17 cellular contexts compared by ENCODE assay signal in genomic region chr17:38658741-38659345, GRCh38. TPM values are rescaled to one million over a fixed set of nuclear protein-coding genes. Genes with fewer than 3 reads are reported as not detected.
DNase-seq lines count a peak whose midpoint lies in the region; ATAC-seq and TF ChIP-seq lines count a peak whose summit lies in the region.
"Had no signal": no experiment of that assay in that cellular context is flagged by ENCODE, and none has a peak within 500 bp of the region (broad histone marks: within the 10 kb centered on the region; RNA-seq: fewer than 3 reads in every experiment).

No MANE protein-coding gene starts in this region.

- H3K9me3 ChIP-seq in DND-41 (ENCODE audit: insufficient read depth, low read length, severe bottlenecking): no peaks in the 10 kb centered on the region
- H3K9me3 ChIP-seq in Loucy (ENCODE audit: insufficient read depth, low read depth, low read length): no peaks in the 10 kb centered on the region
- H3K9me3 ChIP-seq: BE2C, esophagus muscularis mucosa, SJCRH30 had no signal

- H3F3A ChIP-seq in Loucy (ENCODE audit: low read depth): no peaks in the 10 kb centered on the region

- no peaks in the 10 kb centered on the region for H3K79me2 ChIP-seq in DND-41 (ENCODE audit: insufficient read depth, low read length)
- H3K79me2 ChIP-seq in Loucy (ENCODE audit: insufficient read depth, low read length): no peaks in the 10 kb centered on the region

- no peak overlapping the region for H3K4me3 ChIP-seq in DND-41 (ENCODE audit: low read depth in 1 of 2, low read length in 2 of 2)
- H3K4me3 ChIP-seq in Loucy (ENCODE audit: low read length, poor library complexity, severe bottlenecking): no peak overlapping the region
- H3K4me3 ChIP-seq: esophagus muscularis mucosa, SJCRH30, smooth muscle cell had no signal

- TF ChIP-seq CTCF in DND-41 (IDR thresholded peaks at IDR 0.05; ENCODE audit: borderline replicate concordance, extremely low read depth, low read length, poor library complexity, severe bottlenecking) (no peak), Loucy (conservative IDR thresholded peaks at IDR 0.05; ENCODE audit: low read length) (no peak), omental fat pad (IDR thresholded peaks at IDR 0.05) (no peak), CD14-positive monocyte (IDR thresholded peaks at IDR 0.05) (no peak)

- no peaks in the 10 kb centered on the region for H3K36me3 ChIP-seq in DND-41 (ENCODE audit: insufficient read depth, low read length)
- H3K36me3 ChIP-seq in Loucy (ENCODE audit: insufficient read depth, low read length): no peaks in the 10 kb centered on the region
- H3K36me3 ChIP-seq: BE2C, esophagus muscularis mucosa, SJCRH30 had no signal

- H3K27ac Mint-ChIP-seq in CD14-positive monocyte: no peak overlapping the region
- H3K27ac Mint-ChIP-seq: stimulated activated naive CD8-positive, alpha-beta T cell treated with anti-CD3 and anti-CD28 coated beads, Interleukin-15, Interleukin-2, amounts not matched to agents 100 ng/mL and 50 ng/mL, for 24 hours had no signal

- H3K9ac ChIP-seq in DND-41 (ENCODE audit: low read depth, low read length): no peak overlapping the region
- H3K9ac ChIP-seq in Loucy (ENCODE audit: low read depth, low read length, poor library complexity, severe bottlenecking): no peak overlapping the region

- H3K36me3 Mint-ChIP-seq in CD14-positive monocyte: no peaks in the 10 kb centered on the region

- peaks cover 36 to 62% (median 45%) of the 10 kb centered on the region in 3 donors for H3K27me3 Mint-ChIP-seq in CD14-positive monocyte (ENCODE audit: low read depth in 3 of 3)

- H2AFZ ChIP-seq in DND-41 (ENCODE audit: low read depth, low read length) (peak overlapping the region; percentile 6; the same call in 1 of the 2 replicates), Loucy (ENCODE audit: low read length) (peak overlapping the region; percentile 34; the same call in 1 of the 2 replicates)

- peak; percentile 88 for ATAC-seq in DND-41 (ENCODE audit: insufficient read depth, low read depth)
- peak; percentile 43 for ATAC-seq in omental fat pad (ENCODE audit: low FRiP score)
- no peak for ATAC-seq in HG03354 (IDR thresholded peaks at IDR 0.05; ENCODE audit: poor library complexity, severe bottlenecking, unreplicated experiment)

- no peaks in the 10 kb centered on the region for H3K9me2 ChIP-seq in Loucy (replicated peaks; ENCODE audit: low read depth, low read length)

- in situ Hi-C loops in ACHN (cut with HindIII; ENCODE audit: low pct_ligation_motif_present, low pct_unique_long_range_greater_than_20kb, low sequenced_read_pairs): no loop called here

- H3K4me1 Mint-ChIP-seq in CD14-positive monocyte: peaks cover 21% of the 10 kb centered on the region

- H3K4me2 ChIP-seq in DND-41 (ENCODE audit: insufficient read depth, low read length): peak overlapping the region; percentile 32
- peak overlapping the region; percentile 10 for H3K4me2 ChIP-seq in Loucy (ENCODE audit: low read depth, low read length, poor library complexity, severe bottlenecking)
- H3K4me2 ChIP-seq: smooth muscle cell had no signal

- H3K4me3 Mint-ChIP-seq in CD14-positive monocyte: peak overlapping the region in 1 of 2 donors; percentile 46
- H3K4me3 Mint-ChIP-seq: stimulated activated naive CD8-positive, alpha-beta T cell treated with anti-CD3 and anti-CD28 coated beads, Interleukin-15, Interleukin-2, amounts not matched to agents 100 ng/mL and 50 ng/mL, for 24 hours had no signal

- intact Hi-C loops in CD14-positive monocyte (cut with micrococcal nuclease): no loop called here

- H4K20me1 ChIP-seq in DND-41 (ENCODE audit: insufficient read depth, low read length) (no peaks in the 10 kb centered on the region), Loucy (ENCODE audit: insufficient read depth, low read length, poor library complexity, severe bottlenecking) (no peaks in the 10 kb centered on the region)

- no peak overlapping the region for H3K27ac ChIP-seq in DND-41 (ENCODE audit: low read length)
- H3K27ac ChIP-seq: esophagus muscularis mucosa, SJCRH30 had no signal

- peaks cover 0 to 3% (median 0%) of the 10 kb centered on the region in 7 donors for H3K9me3 Mint-ChIP-seq in CD14-positive monocyte
- H3K9me3 Mint-ChIP-seq: stimulated activated naive CD8-positive, alpha-beta T cell treated with anti-CD3 and anti-CD28 coated beads, Interleukin-15, Interleukin-2, amounts not matched to agents 100 ng/mL and 50 ng/mL, for 24 hours had no signal

- H3K27me3 ChIP-seq in DND-41 (ENCODE audit: insufficient read depth, low read length, poor library complexity) (peaks cover 4% of the 10 kb centered on the region), Loucy (ENCODE audit: insufficient read depth, low read length, poor library complexity, severe bottlenecking) (no peaks in the 10 kb centered on the region)
- H3K27me3 ChIP-seq: BE2C had no signal

- DNase-seq in DND-41 (peak; percentile 69), anterior cingulate cortex (lab: John Stamatoyannopoulos, UW) (peak in 39 of 58 donors; percentile 9 to 68 (median 35)), omental fat pad (ENCODE audit: low spot score) (no peak), CD14-positive monocyte (ENCODE audit: low spot score) (no peak), ACHN (no peak), NCI-H1436 (lab: John Stamatoyannopoulos, UW) (no peak)
- DNase-seq: BE2C, cortex of kidney, NCI-H2107, NCI-H82, SJCRH30, T1000 had no signal

- H3K4me1 ChIP-seq in DND-41 (ENCODE audit: insufficient read depth, low read length): peaks cover 14% of the 10 kb centered on the region
- peaks cover 10% of the 10 kb centered on the region for H3K4me1 ChIP-seq in Loucy (ENCODE audit: insufficient read depth, low read length, poor library complexity, severe bottlenecking)
- H3K4me1 ChIP-seq: SJCRH30 had no signal

RNA-seq across cellular contexts. Expression of gene EPOP, which starts 15.9 kb away (rescaled TPM):
- 1 to 10 TPM in 2 of 4 donors, under 1 TPM in 2; 0.38 to 5.2 (median 1.5) TPM for total RNA-seq in omental fat pad
- polyA plus RNA-seq in CD14-positive monocyte: not detected

RNA-seq across cellular contexts. Expression of gene MLLT6, which starts 46.2 kb away (rescaled TPM):
- total RNA-seq in omental fat pad: 100 to 1,000 TPM in 1 of 4 donors, 10 to 100 TPM in 3; 38.7 to 108 (median 54.8) TPM
- polyA plus RNA-seq in CD14-positive monocyte: under 1 TPM; 0.72 to 0.82 TPM

RNA-seq across cellular contexts. Expression of gene SRCIN1, which starts 53.1 kb away (rescaled TPM):
- 1 to 10 TPM; 1.2 to 5.6 (median 2.7) TPM for total RNA-seq in omental fat pad
- not detected for polyA plus RNA-seq in CD14-positive monocyte

Comparison
In these comparisons a context has a peak if more than half of its experiments do, and no peak if none do; other contexts are left out.
1. DNase-seq: peak in DND-41 (single experiment) and anterior cingulate cortex (39 of 58); none in omental fat pad (single experiment), CD14-positive monocyte (single experiment), ACHN (single experiment) and NCI-H1436 (single experiment).